Comparison of ENCODE assay signal across 17 cellular contexts in the genomic region with DNA sequence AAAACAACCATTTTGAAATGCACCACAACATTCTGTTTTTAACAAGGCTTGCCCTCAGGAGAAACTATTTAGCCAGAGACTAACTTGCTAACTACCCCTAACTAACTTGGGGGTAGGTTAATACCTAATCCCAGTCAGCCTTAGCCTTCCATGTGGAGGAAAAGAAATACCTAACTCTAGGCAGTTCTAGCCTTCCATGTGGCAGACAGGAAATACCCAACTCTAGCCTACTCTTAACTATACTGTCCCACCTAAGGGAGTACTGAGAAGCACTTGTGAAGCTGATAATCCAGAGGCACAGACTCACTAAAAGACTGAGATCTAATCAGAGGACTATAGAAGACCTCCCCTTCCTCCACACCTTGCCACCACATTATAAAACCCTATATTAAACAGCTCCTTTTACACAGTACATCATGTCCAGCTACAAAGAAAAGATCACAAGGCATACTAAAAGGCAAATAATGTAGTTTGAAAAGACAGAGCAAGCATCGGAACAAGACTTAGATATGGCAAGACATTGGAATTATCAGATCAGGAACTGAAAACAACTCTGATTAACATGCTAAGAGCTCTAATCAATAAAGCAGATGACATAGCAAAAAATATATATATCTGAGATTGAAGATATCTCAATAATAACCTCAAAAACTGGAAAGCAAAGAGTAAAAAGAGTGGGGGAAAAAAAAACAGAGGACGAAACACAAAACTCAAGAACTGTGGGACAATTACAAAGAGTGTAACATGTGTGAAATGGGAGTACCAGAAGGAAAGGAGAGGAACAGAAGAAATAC. TPM values are rescaled to one million over a fixed set of nuclear protein-coding genes. Genes with fewer than 3 reads are reported as not detected.
DNase-seq lines count a peak whose midpoint lies in the region; ATAC-seq and TF ChIP-seq lines count a peak whose summit lies in the region.
"Had no signal": no experiment of that assay in that cellular context is flagged by ENCODE, and none has a peak within 500 bp of the region (broad histone marks: within the 10 kb centered on the region; RNA-seq: fewer than 3 reads in every experiment).

No MANE protein-coding gene starts in this region.

- H3K4me1 ChIP-seq in H9 (ENCODE audit: insufficient read depth, low read length) = no peaks in the 10 kb centered on the region; the same call in 1 of the 2 replicates
- H3K4me1 ChIP-seq: testis had no signal

- peaks cover 6% of the 10 kb centered on the region for H3K79me1 ChIP-seq in H9 (ENCODE audit: insufficient read depth, low read depth, low read length, poor library complexity, severe bottlenecking)

- peaks cover 11% of the 10 kb centered on the region; the same call in 1 of the 2 replicates for H3K79me2 ChIP-seq in H9 (ENCODE audit: insufficient read depth, low read length)

- H3K4me3 Mint-ChIP-seq in Calu3 (ENCODE audit: low read depth, unreplicated experiment) (no peak overlapping the region), H9 (no peak overlapping the region), naive B cell (peak overlapping the region in 2 of 8 donors; percentile 32 to 43)
- peak overlapping the region; percentile 74 for H3K4me3 Mint-ChIP-seq in activated T-helper 17 cell treated with anti-CD3 and anti-CD28 coated beads, Interleukin-2, amount 50 U/mL, for 72 hours

- no peaks in the 10 kb centered on the region for H3K9me3 ChIP-seq in H9 (ENCODE audit: control insufficient read depth, low read depth, low read length)
- H3K9me3 ChIP-seq: SJSA1, testis had no signal

- no peak for DNase-seq in Calu3
- DNase-seq in H9 = no peak
- DNase-seq in naive B cell = no peak
- DNase-seq in hippocampal formation (lab: John Stamatoyannopoulos, UW) = no peak
- DNase-seq in NCI-H1436 treated with DMSO at 0.1 percent for 48 hours (lab: John Stamatoyannopoulos, UW) = no peak
- DNase-seq in NCI-H1048 (lab: John Stamatoyannopoulos, UW) = no peak
- DNase-seq: activated naive CD4-positive, alpha-beta T cell treated with Interleukin-2 at 50 U/mL for 16 hours; kidney; NCI-H1105; NCI-H2171 treated with DMSO at 0.1 percent for 48 hours; NK-92 treated with Interleukin-12 subunit alpha and Interleukin-12 subunit beta, amount 100 ng/mL, for 24 hours; testis had no signal

- no peak overlapping the region for H2AFZ ChIP-seq in H9 (ENCODE audit: low read length)

- H2BK15ac ChIP-seq in H9 (ENCODE audit: low read depth, low read length) = no peak overlapping the region

- H4K20me1 ChIP-seq in H9 (ENCODE audit: control insufficient read depth, insufficient read depth, insufficient read length) = no peaks in the 10 kb centered on the region

- no peak overlapping the region for H4K91ac ChIP-seq in H9 (ENCODE audit: insufficient read length, low read depth, low read length)

- H3K23ac ChIP-seq in H9 (ENCODE audit: insufficient read length, low read depth, low read length) = no peak overlapping the region

- no peak overlapping the region for H2BK20ac ChIP-seq in H9 (ENCODE audit: low read depth, low read length, poor library complexity, severe bottlenecking)

- peak overlapping the region; percentile 73 for H3K27ac Mint-ChIP-seq in Calu3 (ENCODE audit: unreplicated experiment)
- H3K27ac Mint-ChIP-seq in H9 = peak overlapping the region in 2 of 3 experiments; percentile 13 to 53; a peak in 2 of 7 replicates
- no peak overlapping the region for H3K27ac Mint-ChIP-seq in activated T-helper 17 cell treated with anti-CD3 and anti-CD28 coated beads, Interleukin-2, amount 50 U/mL, for 72 hours
- H3K27ac Mint-ChIP-seq in naive B cell = peak overlapping the region in 4 of 6 donors; percentile 3 to 56 (median 14)

- peak overlapping the region; percentile 50 for H3K27ac ChIP-seq in H9 (ENCODE audit: insufficient read length, low read depth, low read length)
- H3K27ac ChIP-seq: cardiac muscle cell, SJSA1, testis had no signal

- H2BK5ac ChIP-seq in H9 (ENCODE audit: insufficient read length, low read length) = no peak overlapping the region

- H3K56ac ChIP-seq in H9 (ENCODE audit: insufficient read length, low read depth, low read length) = no peak overlapping the region

- no peak overlapping the region for H2BK120ac ChIP-seq in H9 (ENCODE audit: low read depth, low read length, poor library complexity, severe bottlenecking)

- H3K9ac ChIP-seq in H9 (ENCODE audit: extremely low read depth, insufficient read length, low read length) = no peak overlapping the region

- no peak overlapping the region for H4K5ac ChIP-seq in H9 (ENCODE audit: insufficient read length, low read depth, low read length)

- peak overlapping the region; percentile 93 for H2AK5ac ChIP-seq in H9 (ENCODE audit: insufficient read length, low read length)

- H3K4ac ChIP-seq in H9 (ENCODE audit: low read depth, low read length) = no peak overlapping the region

- H3K4me1 Mint-ChIP-seq in Calu3 (ENCODE audit: low read depth, unreplicated experiment) = peaks cover 62% of the 10 kb centered on the region
- peaks cover 54 to 62% of the 10 kb centered on the region in 2 experiments for H3K4me1 Mint-ChIP-seq in H9
- H3K4me1 Mint-ChIP-seq in activated T-helper 17 cell treated with anti-CD3 and anti-CD28 coated beads, Interleukin-2, amount 50 U/mL, for 72 hours = peaks cover 72% of the 10 kb centered on the region
- H3K4me1 Mint-ChIP-seq in naive B cell = peaks cover 66 to 94% (median 91%) of the 10 kb centered on the region in 3 donors

- H3K36me3 Mint-ChIP-seq in Calu3 (ENCODE audit: insufficient read depth, unreplicated experiment) (peaks cover 20% of the 10 kb centered on the region), H9 (ENCODE audit: insufficient read depth in 1 of 3, low read depth in 3 of 3) (peaks cover 1 to 14% (median 13%) of the 10 kb centered on the region in 3 experiments; a peak in 5 of 7 replicates), naive B cell (peaks cover 0 to 7% of the 10 kb centered on the region in 2 donors)
- H3K36me3 Mint-ChIP-seq in activated T-helper 17 cell treated with anti-CD3 and anti-CD28 coated beads, Interleukin-2, amount 50 U/mL, for 72 hours (ENCODE audit: low read depth) = no peaks in the 10 kb centered on the region

- ATAC-seq in activated T-helper 17 cell treated with anti-CD3 and anti-CD28 coated beads, Interleukin-2, amount 50 U/mL, for 72 hours (replicated peaks) = no peak
- no peak for ATAC-seq in naive B cell (ENCODE audit: low read depth in 2 of 2)
- ATAC-seq in HG02759 (IDR thresholded peaks at IDR 0.05; ENCODE audit: unreplicated experiment) = no peak

- H3K27me3 Mint-ChIP-seq in Calu3 (ENCODE audit: unreplicated experiment) (no peaks in the 10 kb centered on the region), H9 (ENCODE audit: low read depth) (no peaks in the 10 kb centered on the region), naive B cell (no peaks in the 10 kb centered on the region)
- H3K27me3 Mint-ChIP-seq in activated T-helper 17 cell treated with anti-CD3 and anti-CD28 coated beads, Interleukin-2, amount 50 U/mL, for 72 hours = no peaks in the 10 kb centered on the region
- H3K27me3 Mint-ChIP-seq: IgD-negative memory B cell had no signal

- no TSS peak for BruUV-seq in Calu3 (replicated peaks; lab: Mats Ljungman, UMichigan)

- WGBS in H9 (ENCODE audit: extremely low coverage, insufficient read length, low lambda C conversion rate) = no CpG with 5 or more reads among the region's 2 CpGs

- TF ChIP-seq CTCF in Calu3 (IDR thresholded peaks at IDR 0.05; ENCODE audit: unreplicated experiment) (no peak), H9 (conservative IDR thresholded peaks at IDR 0.05) (no peak)

- no peak overlapping the region for H2BK12ac ChIP-seq in H9 (ENCODE audit: insufficient read length, low read depth, low read length)

- H3K4me2 ChIP-seq in H9 (ENCODE audit: insufficient read depth, insufficient read length, low read length) = no peak overlapping the region

- no peak overlapping the region for H4K8ac ChIP-seq in H9 (replicated peaks; ENCODE audit: insufficient read length, low read depth, low read length)

- CTCF ChIA-PET in Calu3 (lab: Charles Lee) = interaction anchor here (0.6 to 0.9 kb wide), 2 partner anchors 21 to 27 kb away, joined by 3 read pairs; no protein-coding TSS in a partner anchor

- H3K27me3 ChIP-seq in H9 (ENCODE audit: insufficient read depth, low read length) = no peaks in the 10 kb centered on the region
- H3K27me3 ChIP-seq: cardiac muscle cell, SJSA1, testis had no signal

- H3K14ac ChIP-seq in H9 (ENCODE audit: insufficient read depth, low read length) = no peak overlapping the region

- intact Hi-C loops in Calu3 (cut with micrococcal nuclease; ENCODE audit: unreplicated experiment) = no loop called here

- no peak overlapping the region for H3K18ac ChIP-seq in H9 (ENCODE audit: insufficient read length, low read depth, low read length)

- H3K9me3 Mint-ChIP-seq in Calu3 (ENCODE audit: low read depth, unreplicated experiment) (peaks cover 8% of the 10 kb centered on the region), H9 (peaks cover 3 to 7% of the 10 kb centered on the region in 2 experiments; a peak in 4 of 5 replicates), naive B cell (peaks cover 0 to 13% (median 2%) of the 10 kb centered on the region in 7 donors)
- H3K9me3 Mint-ChIP-seq in activated T-helper 17 cell treated with anti-CD3 and anti-CD28 coated beads, Interleukin-2, amount 50 U/mL, for 72 hours = no peaks in the 10 kb centered on the region

- no peak overlapping the region for H3T11ph ChIP-seq in H9 (ENCODE audit: low read length)

- no peaks in the 10 kb centered on the region for H3K23me2 ChIP-seq in H9 (ENCODE audit: insufficient read length, low read depth, low read length, poor library complexity, severe bottlenecking)

RNA-seq across cellular contexts. Expression of gene FRYL, which starts 52.2 kb away (rescaled TPM):
- total RNA-seq in Calu3 (2022) (45.8 and 52.5 TPM in 2 replicates), H9 (2021) (25.8 and 31.5 TPM in 2 replicates)
- 10 to 100 TPM; 75.0 to 83.1 TPM for total RNA-seq in activated T-helper 17 cell treated with anti-CD3 and anti-CD28 coated beads, Interleukin-2, amount 50 U/mL, for 72 hours
- polyA plus RNA-seq in naive B cell (ENCODE audit: low read depth in 6 of 6) = 10 to 100 TPM; 24.4 to 49.5 (median 37.9) TPM
